In the genomic region with DNA sequence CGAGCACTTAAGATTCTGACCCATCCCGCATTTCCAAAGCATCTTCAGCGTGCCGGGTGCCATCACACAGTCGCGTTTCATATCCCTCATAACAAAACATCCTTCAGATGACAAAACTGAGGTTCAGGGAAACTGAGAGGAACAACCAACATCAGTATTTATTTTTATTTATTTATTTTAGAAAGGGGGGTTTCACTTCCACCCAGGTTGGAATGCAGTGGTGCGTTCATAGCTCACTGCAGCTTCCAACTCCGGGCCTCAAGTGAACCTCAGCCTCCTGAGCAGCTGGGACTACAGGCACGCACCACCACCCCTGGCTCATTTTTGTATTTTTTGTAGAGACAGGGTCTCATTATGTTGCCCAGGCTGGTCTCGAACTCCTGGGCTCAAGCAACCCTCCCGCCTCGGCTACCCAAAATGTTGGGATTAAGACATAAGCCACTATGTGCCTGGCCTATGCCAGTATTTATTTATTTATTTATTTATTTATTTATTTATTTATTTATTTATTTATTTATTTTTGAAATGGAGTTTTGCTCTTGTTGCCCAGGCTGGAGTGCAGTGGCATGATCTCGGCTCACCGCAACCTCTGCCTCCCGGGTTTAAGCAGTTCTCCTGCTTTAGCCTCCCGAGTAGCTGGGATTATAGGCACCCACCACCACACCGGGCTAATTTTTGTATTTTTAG, we compare ENCODE assay signal across 8 cellular contexts. TPM values are rescaled to one million over a fixed set of nuclear protein-coding genes. Genes with fewer than 3 reads are reported as not detected.
A peak's percentile ranks its signal among the peaks of the same experiment; 100 is the strongest.
DNase-seq lines count a peak whose midpoint lies in the region; ATAC-seq, FAIRE-seq and TF ChIP-seq lines count a peak whose summit lies in the region.
"Not testable (repeated sequence)": the region's sequence is repeated elsewhere in the genome, so short reads cannot be mapped to it uniquely, and the experiment has no call there.

No MANE protein-coding gene starts in this region.

- H3K4me3 Mint-ChIP-seq in T-helper 17 cell = peak overlapping the region; percentile 85
- not testable (repeated sequence) for H3K4me3 Mint-ChIP-seq in astrocyte (ENCODE audit: unreplicated experiment)
- H3K4me3 Mint-ChIP-seq in naive thymus-derived CD4-positive, alpha-beta T cell = peak overlapping the region; percentile 80 to 98 (median 84)
- peak overlapping the region; percentile 74 to 77 for H3K4me3 Mint-ChIP-seq in stimulated activated naive B cell treated with anti-CD40 and anti-IgM and Interleukin-4, amounts not matched to agents 10 μg/mL and 1 μg/mL and 100 μg/mL, for 72 hours

- not testable (repeated sequence) for H3K9me3 Mint-ChIP-seq in astrocyte (ENCODE audit: unreplicated experiment); naive thymus-derived CD4-positive, alpha-beta T cell; stimulated activated naive B cell treated with anti-CD40 and anti-IgM and Interleukin-4, amounts not matched to agents 10 μg/mL and 1 μg/mL and 100 μg/mL, for 72 hours

- not testable (repeated sequence) for DNase-seq in T-helper 17 cell; astrocyte (ENCODE audit: low read depth); naive thymus-derived CD4-positive, alpha-beta T cell; stimulated activated naive B cell treated with anti-CD40 and anti-IgM and Interleukin-4, amounts not matched to agents 10 μg/mL and 1 μg/mL and 100 μg/mL, for 72 hours
- peak; percentile 27 for DNase-seq in Right ventricle myocardium inferior (ENCODE audit: missing footprints)

- not testable (repeated sequence) for FAIRE-seq in astrocyte (lab: Jason Lieb, UNC)

- H2AFZ ChIP-seq in astrocyte (ENCODE audit: low read depth, low read length) = peak overlapping the region; percentile 55

- CTCF ChIA-PET in naive thymus-derived CD4-positive, alpha-beta T cell (lab: Charles Lee) = interaction anchor here (1.4 kb wide), 1 partner anchor 59 kb away, joined by 3 read pairs; no protein-coding TSS in a partner anchor

- H4K20me1 ChIP-seq in BLaER1 treated with 17β-estradiol and CSF1 and Interleukin-3, amounts not matched to agents 10 nM and 100 nM; astrocyte (ENCODE audit: insufficient read depth, low read length): not testable (repeated sequence)

- H3K4me1 Mint-ChIP-seq in T-helper 17 cell = peaks cover 55% of the 10 kb centered on the region
- H3K4me1 Mint-ChIP-seq in astrocyte (ENCODE audit: low read depth, unreplicated experiment) = peaks cover 29% of the 10 kb centered on the region
- H3K4me1 Mint-ChIP-seq in naive thymus-derived CD4-positive, alpha-beta T cell = peaks cover 59 to 89% (median 78%) of the 10 kb centered on the region in 7 donors
- peaks cover 45 to 84% of the 10 kb centered on the region in 2 donors for H3K4me1 Mint-ChIP-seq in stimulated activated naive B cell treated with anti-CD40 and anti-IgM and Interleukin-4, amounts not matched to agents 10 μg/mL and 1 μg/mL and 100 μg/mL, for 72 hours

- H3K27ac Mint-ChIP-seq in T-helper 17 cell = peak overlapping the region; percentile 91
- H3K27ac Mint-ChIP-seq in astrocyte (ENCODE audit: unreplicated experiment) = not testable (repeated sequence)
- H3K27ac Mint-ChIP-seq in naive thymus-derived CD4-positive, alpha-beta T cell = peak overlapping the region; percentile 88 to 99 (median 96)
- H3K27ac Mint-ChIP-seq in stimulated activated naive B cell treated with anti-CD40 and anti-IgM and Interleukin-4, amounts not matched to agents 10 μg/mL and 1 μg/mL and 100 μg/mL, for 72 hours = peak overlapping the region; percentile 96

- H3K36me3 ChIP-seq in BLaER1 treated with 17β-estradiol and CSF1 and Interleukin-3, amounts not matched to agents 10 nM and 100 nM; astrocyte (ENCODE audit: insufficient read depth, low read length); naive thymus-derived CD4-positive, alpha-beta T cell (ENCODE audit: control insufficient read depth in 2 of 3, insufficient read depth in 3 of 3, low read length in 3 of 3): not testable (repeated sequence)

- H3K9me3 ChIP-seq in BLaER1 treated with 17β-estradiol and CSF1 and Interleukin-3, amounts not matched to agents 10 nM and 100 nM (replicated peaks in 1 of 11); T-helper 17 cell (ENCODE audit: control insufficient read depth, low read length, poor library complexity, severe bottlenecking); astrocyte (ENCODE audit: insufficient read depth, low read depth, low read length); naive thymus-derived CD4-positive, alpha-beta T cell (ENCODE audit: control insufficient read depth in 2 of 3, low read length in 3 of 3): not testable (repeated sequence)

- ATAC-seq in GM19467 (IDR thresholded peaks at IDR 0.05; ENCODE audit: unreplicated experiment) = peak; percentile 5
- peak; percentile 6 for ATAC-seq in HG03135 (IDR thresholded peaks at IDR 0.05; ENCODE audit: unreplicated experiment)
- not testable (repeated sequence) for ATAC-seq in T-helper 17 cell; Right ventricle myocardium inferior; naive thymus-derived CD4-positive, alpha-beta T cell
- ATAC-seq in stimulated activated naive B cell treated with anti-CD40 and anti-IgM and Interleukin-4, amounts not matched to agents 10 μg/mL and 1 μg/mL and 100 μg/mL, for 72 hours (replicated peaks) = peak; percentile 9 to 22

- H3K4me3 ChIP-seq in BLaER1 treated with 17β-estradiol and CSF1 and Interleukin-3, amounts not matched to agents 10 nM and 100 nM = peak overlapping the region; percentile 10 to 63 (median 42); a peak in 16 of 20 replicates
- not testable (repeated sequence) for H3K4me3 ChIP-seq in astrocyte (ENCODE audit: insufficient read depth, low read depth, low read length)
- peak overlapping the region; percentile 59 for H3K4me3 ChIP-seq in naive thymus-derived CD4-positive, alpha-beta T cell (ENCODE audit: low read length)

- POLR2A ChIA-PET in naive thymus-derived CD4-positive, alpha-beta T cell (lab: Charles Lee) = interaction anchor here (1.1 to 18.6 kb wide), 5 partner anchors 10 to 48 kb away, joined by 3 to 219 read pairs (median 3); a partner anchor contains a TSS

- H3K27me3 ChIP-seq in BLaER1 treated with 17β-estradiol and CSF1 and Interleukin-3, amounts not matched to agents 10 nM and 100 nM; astrocyte (ENCODE audit: insufficient read depth, low read length); naive thymus-derived CD4-positive, alpha-beta T cell (ENCODE audit: control insufficient read depth in 2 of 2, insufficient read depth in 2 of 2, low read length in 2 of 2): not testable (repeated sequence)

- H3K27ac ChIP-seq in BLaER1 treated with 17β-estradiol and CSF1 and Interleukin-3, amounts not matched to agents 10 nM and 100 nM = peak overlapping the region in 10 of 11 experiments; percentile 28 to 87 (median 78); a peak in 20 of 22 replicates
- H3K27ac ChIP-seq in astrocyte (ENCODE audit: low read depth, low read length) = not testable (repeated sequence)
- peak overlapping the region; percentile 68 for H3K27ac ChIP-seq in naive thymus-derived CD4-positive, alpha-beta T cell (ENCODE audit: low read depth, low read length)

- peaks cover 74 to 100% (median 95%) of the 10 kb centered on the region in 10 experiments for H3K4me1 ChIP-seq in BLaER1 treated with 17β-estradiol and CSF1 and Interleukin-3, amounts not matched to agents 10 nM and 100 nM
- H3K4me1 ChIP-seq in astrocyte (ENCODE audit: insufficient read depth, low read length) = not testable (repeated sequence)
- peaks cover 58 to 89% of the 10 kb centered on the region in 2 donors for H3K4me1 ChIP-seq in naive thymus-derived CD4-positive, alpha-beta T cell (ENCODE audit: control insufficient read depth in 2 of 2, insufficient read depth in 2 of 2, low read length in 2 of 2)

- peak overlapping the region; percentile 42 to 78 (median 68); a peak in 21 of 22 replicates for H3K9ac ChIP-seq in BLaER1 treated with 17β-estradiol and CSF1 and Interleukin-3, amounts not matched to agents 10 nM and 100 nM
- H3K9ac ChIP-seq in astrocyte (ENCODE audit: low read length) = not testable (repeated sequence)

- not testable (repeated sequence) for H3K36me3 Mint-ChIP-seq in T-helper 17 cell (ENCODE audit: low read depth); astrocyte (ENCODE audit: low read depth, unreplicated experiment); naive thymus-derived CD4-positive, alpha-beta T cell; stimulated activated naive B cell treated with anti-CD40 and anti-IgM and Interleukin-4, amounts not matched to agents 10 μg/mL and 1 μg/mL and 100 μg/mL, for 72 hours

- peak overlapping the region; percentile 74 to 97 (median 94) for H3K4me2 ChIP-seq in BLaER1 treated with 17β-estradiol and CSF1 and Interleukin-3, amounts not matched to agents 10 nM and 100 nM
- H3K4me2 ChIP-seq in astrocyte (ENCODE audit: low read length) = not testable (repeated sequence)

- not testable (repeated sequence) for TF ChIP-seq CTCF in astrocyte (IDR thresholded peaks at IDR 0.05; ENCODE audit: insufficient read depth, low read depth, low read length)

- H3K27me3 Mint-ChIP-seq in T-helper 17 cell; astrocyte (ENCODE audit: low read depth, unreplicated experiment); naive thymus-derived CD4-positive, alpha-beta T cell; stimulated activated naive B cell treated with anti-CD40 and anti-IgM and Interleukin-4, amounts not matched to agents 10 μg/mL and 1 μg/mL and 100 μg/mL, for 72 hours: not testable (repeated sequence)

- intact Hi-C loops in Right ventricle myocardium inferior (cut with DNase I) = loop anchor here (2.0 to 10.0 kb wide), 3 partner anchors 23 to 285 kb away; a partner anchor contains a TSS
- intact Hi-C loops in naive thymus-derived CD4-positive, alpha-beta T cell (cut with micrococcal nuclease) = loop anchor here in 1 of 2 donors (2.0 kb wide), 2 partner anchors 15 to 77 kb away; no protein-coding TSS in a partner anchor

- not testable (repeated sequence) for H3K79me2 ChIP-seq in astrocyte (ENCODE audit: insufficient read depth, low read length)

RNA-seq across cellular contexts. Expression of a gene that starts 24.4 kb away (rescaled TPM):
- 100 to 1,000 TPM; 186 to 300 TPM for total RNA-seq in T-helper 17 cell
- 244 and 313 TPM in 2 replicates for total RNA-seq in astrocyte
- total RNA-seq in Right ventricle myocardium inferior = 71.4 TPM
- 100 to 1,000 TPM in 3 of 5 experiments, 10 to 100 TPM in 2; 25.4 to 335 (median 135) TPM for total RNA-seq in naive thymus-derived CD4-positive, alpha-beta T cell
- 100 to 1,000 TPM in 1 of 2 donors, 10 to 100 TPM in 1; 80.4 to 219 TPM for polyA plus RNA-seq in naive thymus-derived CD4-positive, alpha-beta T cell

RNA-seq across cellular contexts. Expression of a gene that starts 33.2 kb away (rescaled TPM):
- total RNA-seq in T-helper 17 cell (10 to 100 TPM; 14.0 to 14.6 TPM), astrocyte (32.5 and 33.9 TPM in 2 replicates), Right ventricle myocardium inferior (35.4 TPM)
- 10 to 100 TPM; 19.4 to 33.1 (median 24.2) TPM for total RNA-seq in naive thymus-derived CD4-positive, alpha-beta T cell
- polyA plus RNA-seq in naive thymus-derived CD4-positive, alpha-beta T cell = 10 to 100 TPM; 25.2 to 27.1 TPM

RNA-seq across cellular contexts. Expression of a gene that starts 33.5 kb away (rescaled TPM):
- total RNA-seq in T-helper 17 cell (10 to 100 TPM; 69.5 to 85.7 TPM), astrocyte (44.2 and 47.3 TPM in 2 replicates), Right ventricle myocardium inferior (239 TPM)
- total RNA-seq in naive thymus-derived CD4-positive, alpha-beta T cell = 100 to 1,000 TPM in 3 of 5 experiments, 10 to 100 TPM in 2; 85.5 to 131 (median 105) TPM
- 100 to 1,000 TPM; 318 to 445 TPM for polyA plus RNA-seq in naive thymus-derived CD4-positive, alpha-beta T cell
